35 cellular contexts compared by ENCODE assay signal in the genomic region with DNA sequence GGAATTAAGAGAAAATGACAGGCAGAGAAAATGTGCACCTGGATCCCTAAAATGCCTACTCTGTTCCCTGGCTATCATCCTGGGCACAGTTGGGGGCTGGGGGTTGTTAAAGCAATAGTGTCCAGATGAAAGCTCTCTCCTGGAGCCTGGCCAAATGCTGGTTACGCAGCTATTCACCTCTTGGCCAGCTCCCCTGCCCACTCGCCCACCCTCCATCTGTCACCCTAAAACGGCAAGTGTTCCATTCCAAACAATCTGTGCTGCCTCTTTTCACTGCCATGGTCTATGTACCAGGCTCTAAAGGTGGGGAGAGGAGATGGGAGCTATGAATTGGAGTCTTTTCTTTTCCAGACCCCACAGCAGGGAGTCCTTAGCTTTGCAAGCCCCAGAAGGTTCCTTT. TPM values are rescaled to one million over a fixed set of nuclear protein-coding genes. Genes with fewer than 3 reads are reported as not detected.
DNase-seq lines count a peak whose midpoint lies in the region; ATAC-seq and TF ChIP-seq lines count a peak whose summit lies in the region.
"Had no signal": no experiment of that assay in that cellular context is flagged by ENCODE, and none has a peak within 500 bp of the region (broad histone marks: within the 10 kb centered on the region; RNA-seq: fewer than 3 reads in every experiment).

No MANE protein-coding gene starts in this region.

- no peak overlapping the region for H3K4me3 ChIP-seq in left ventricle myocardium inferior
- H3K4me3 ChIP-seq: adrenal gland, body of pancreas, pancreas, SJCRH30, testis had no signal

- peaks cover 100% of the 10 kb centered on the region for H3K36me3 ChIP-seq in left ventricle myocardium inferior

- H3K9me3 ChIP-seq in left ventricle myocardium inferior (replicated peaks): no peaks in the 10 kb centered on the region
- H3K9me3 ChIP-seq: adrenal gland, body of pancreas, pancreas, SJCRH30, testis had no signal

- H3K4me3 Mint-ChIP-seq in stimulated activated effector memory CD8-positive, alpha-beta T cell treated with anti-CD3 and anti-CD28 coated beads, Interleukin-12 subunit alpha, Interleukin-12 subunit beta, amount 100 ng/mL, for 72 hours: no peak overlapping the region
- H3K4me3 Mint-ChIP-seq: activated CD4-positive, alpha-beta T cell treated with anti-CD3 and anti-CD28 coated beads for 36 hours; activated CD8-positive, alpha-beta T cell treated with anti-CD3 and anti-CD28 coated beads for 36 hours; activated naive CD4-positive, alpha-beta T cell treated with anti-CD3 and anti-CD28 coated beads, Interleukin-2, amount 10 ng/mL, durations not matched to agents 7 days and 5 days; activated T-helper 17 cell treated with anti-CD3 and anti-CD28 coated beads, Interleukin-2, amount 50 U/mL, for 72 hours; immature natural killer cell had no signal

- intact Hi-C loops in left ventricle myocardium inferior (cut with micrococcal nuclease): no loop called here

- peak overlapping the region; percentile 15 for H3K27ac Mint-ChIP-seq in stimulated activated effector memory CD8-positive, alpha-beta T cell treated with anti-CD3 and anti-CD28 coated beads, Interleukin-12 subunit alpha, Interleukin-12 subunit beta, amount 100 ng/mL, for 72 hours
- H3K27ac Mint-ChIP-seq: activated CD4-positive, alpha-beta T cell treated with anti-CD3 and anti-CD28 coated beads for 36 hours; activated CD8-positive, alpha-beta T cell treated with anti-CD3 and anti-CD28 coated beads for 36 hours; activated naive CD4-positive, alpha-beta T cell treated with anti-CD3 and anti-CD28 coated beads, Interleukin-2, amount 10 ng/mL, durations not matched to agents 7 days and 5 days; activated T-helper 17 cell treated with anti-CD3 and anti-CD28 coated beads, Interleukin-2, amount 50 U/mL, for 72 hours had no signal

- no peak for ATAC-seq in stimulated activated effector memory CD8-positive, alpha-beta T cell treated with anti-CD3 and anti-CD28 coated beads, Interleukin-12 subunit alpha, Interleukin-12 subunit beta, amount 100 ng/mL, for 72 hours
- no peak for ATAC-seq in GM19395 (IDR thresholded peaks at IDR 0.05; ENCODE audit: unreplicated experiment)
- ATAC-seq in HG02870 (IDR thresholded peaks at IDR 0.05; ENCODE audit: unreplicated experiment): no peak
- ATAC-seq: activated CD4-positive, alpha-beta T cell treated with anti-CD3 and anti-CD28 coated beads for 36 hours; activated CD8-positive, alpha-beta T cell treated with anti-CD3 and anti-CD28 coated beads for 36 hours; activated T-helper 17 cell treated with anti-CD3 and anti-CD28 coated beads, Interleukin-2, amount 50 U/mL, for 72 hours; body of pancreas had no signal

- peak; percentile 40 to 61 for DNase-seq in NCI-H2081 (lab: John Stamatoyannopoulos, UW)
- no peak for DNase-seq in NCI-H2081 treated with DMSO at 0.1 percent for 48 hours (lab: John Stamatoyannopoulos, UW)
- peak; percentile 69 to 96 for DNase-seq in NCI-H446 (lab: John Stamatoyannopoulos, UW)
- DNase-seq in cerebellum (ENCODE audit: low spot score): peak; percentile 89
- DNase-seq in stimulated activated effector memory CD8-positive, alpha-beta T cell treated with anti-CD3 and anti-CD28 coated beads, Interleukin-12 subunit alpha, Interleukin-12 subunit beta, amount 100 ng/mL, for 72 hours (ENCODE audit: low spot score in 2 of 2): no peak
- no peak for DNase-seq in left ventricle myocardium inferior
- DNase-seq: 8988T; activated CD4-positive, alpha-beta T cell treated with anti-CD3 and anti-CD28 coated beads for 36 hours; activated CD8-positive, alpha-beta T cell treated with anti-CD3 and anti-CD28 coated beads for 36 hours; activated naive CD4-positive, alpha-beta T cell treated with anti-CD3 and anti-CD28 coated beads, Interleukin-2, amount 10 ng/mL, durations not matched to agents 7 days and 5 days; body of pancreas; effector CD8-positive, alpha-beta T cell; H7; immature natural killer cell; KBM-7; left colon; MM.1S; NCI-H1436; NCI-H774; pancreas; SJCRH30; stimulated activated naive CD4-positive, alpha-beta T cell; T1000; testis had no signal

- H3K36me3 Mint-ChIP-seq in stimulated activated effector memory CD8-positive, alpha-beta T cell treated with anti-CD3 and anti-CD28 coated beads, Interleukin-12 subunit alpha, Interleukin-12 subunit beta, amount 100 ng/mL, for 72 hours: peaks cover 98% of the 10 kb centered on the region

- no peaks in the 10 kb centered on the region for H3K27me3 ChIP-seq in left ventricle myocardium inferior (ENCODE audit: low read depth)
- H3K27me3 ChIP-seq: adrenal gland, body of pancreas, pancreas, SJCRH30, testis had no signal

- no peaks in the 10 kb centered on the region for H3K4me1 ChIP-seq in left ventricle myocardium inferior
- H3K4me1 ChIP-seq: adrenal gland, SJCRH30, testis had no signal

- no peak for TF ChIP-seq CTCF in left ventricle myocardium inferior (IDR thresholded peaks at IDR 0.05; ENCODE audit: borderline replicate concordance)

- no peak overlapping the region for H3K27ac ChIP-seq in left ventricle myocardium inferior (replicated peaks)
- H3K27ac ChIP-seq: adrenal gland, C4-2B, SJCRH30, testis, VCaP had no signal

- no peaks in the 10 kb centered on the region for H3K4me1 Mint-ChIP-seq in stimulated activated effector memory CD8-positive, alpha-beta T cell treated with anti-CD3 and anti-CD28 coated beads, Interleukin-12 subunit alpha, Interleukin-12 subunit beta, amount 100 ng/mL, for 72 hours
- H3K4me1 Mint-ChIP-seq: activated CD4-positive, alpha-beta T cell treated with anti-CD3 and anti-CD28 coated beads for 36 hours; activated naive CD4-positive, alpha-beta T cell treated with anti-CD3 and anti-CD28 coated beads, Interleukin-2, amount 10 ng/mL, durations not matched to agents 7 days and 5 days; activated T-helper 17 cell treated with anti-CD3 and anti-CD28 coated beads, Interleukin-2, amount 50 U/mL, for 72 hours; immature natural killer cell had no signal

- H3K9me3 Mint-ChIP-seq in stimulated activated effector memory CD8-positive, alpha-beta T cell treated with anti-CD3 and anti-CD28 coated beads, Interleukin-12 subunit alpha, Interleukin-12 subunit beta, amount 100 ng/mL, for 72 hours: no peaks in the 10 kb centered on the region
- H3K9me3 Mint-ChIP-seq: activated CD8-positive, alpha-beta T cell treated with anti-CD3 and anti-CD28 coated beads for 36 hours; activated naive CD4-positive, alpha-beta T cell treated with anti-CD3 and anti-CD28 coated beads, Interleukin-2, amount 10 ng/mL, durations not matched to agents 7 days and 5 days; activated T-helper 17 cell treated with anti-CD3 and anti-CD28 coated beads, Interleukin-2, amount 50 U/mL, for 72 hours; immature natural killer cell had no signal

RNA-seq across cellular contexts. Expression of gene NPFF, which starts 24.7 kb away (rescaled TPM):
- total RNA-seq in cerebellum (not detected), left ventricle myocardium inferior (not detected)
- total RNA-seq: activated CD4-positive, alpha-beta T cell treated with anti-CD3 and anti-CD28 coated beads for 36 hours; activated CD8-positive, alpha-beta T cell treated with anti-CD3 and anti-CD28 coated beads for 36 hours; activated T-helper 17 cell treated with anti-CD3 and anti-CD28 coated beads, Interleukin-2, amount 50 U/mL, for 72 hours; adrenal gland; body of pancreas; Daoy; H7; left colon; pancreas; renal cortical epithelial cell; RPMI7951; skeletal muscle tissue; urinary bladder had no signal

RNA-seq across cellular contexts. Expression of gene TARBP2, which starts 30.9 kb away (rescaled TPM):
- total RNA-seq in cerebellum (26.4 TPM), left ventricle myocardium inferior (12.9 TPM)

RNA-seq across cellular contexts. Expression of gene MAP3K12, which starts 32.8 kb away (rescaled TPM):
- total RNA-seq in cerebellum: 32.9 TPM
- total RNA-seq in left ventricle myocardium inferior: 4.8 TPM

Comparison
In these comparisons a context has a peak if more than half of its experiments do, and no peak if none do; other contexts are left out.
1. DNase-seq: peak in NCI-H2081 (2 of 2), NCI-H446 (2 of 2) and cerebellum (single experiment); none in NCI-H2081 treated with DMSO at 0.1 percent for 48 hours (single experiment), stimulated activated effector memory CD8-positive, alpha-beta T cell treated with anti-CD3 and anti-CD28 coated beads, Interleukin-12 subunit alpha, Interleukin-12 subunit beta, amount 100 ng/mL, for 72 hours (0 of 2) and left ventricle myocardium inferior (single experiment).